16 cellular contexts compared by ENCODE assay signal in genomic region chr1:109919271-109919670, GRCh38. TPM values are rescaled to one million over a fixed set of nuclear protein-coding genes. Genes with fewer than 3 reads are reported as not detected.
A peak's percentile ranks its signal among the peaks of the same experiment; 100 is the strongest.
DNase-seq lines count a peak whose midpoint lies in the region; ATAC-seq, FAIRE-seq and TF ChIP-seq lines count a peak whose summit lies in the region.
"Had no signal": no experiment of that assay in that cellular context is flagged by ENCODE, and none has a peak within 500 bp of the region (broad histone marks: within the 10 kb centered on the region; RNA-seq: fewer than 3 reads in every experiment).

No MANE protein-coding gene starts in this region.

- H3K9me1 ChIP-seq in K562 (ENCODE audit: control insufficient read depth, insufficient read depth, low read length), result no peaks in the 10 kb centered on the region

- POLR2A ChIA-PET in Caco-2 (lab: Charles Lee) (no interaction called here), K562 (lab: Yijun Ruan, JAX) (interaction anchor here (0.5 to 2.3 kb wide), 5 partner anchors 8 to 371 kb away, joined by 3 to 9 read pairs (median 5); partner anchors contain the start of genes CSF1 and GNAI3)

- no peak for TF ChIP-seq CTCF in Caco-2 (IDR thresholded peaks at IDR 0.05; ENCODE audit: insufficient read depth in 1 of 2, low read depth in 1 of 2, low read length in 1 of 2, severe bottlenecking in 1 of 2, unreplicated experiment in 1 of 2)
- no peak for TF ChIP-seq CTCF in K562 (IDR thresholded peaks at IDR 0.05 in 2 of 3, conservative IDR thresholded peaks at IDR 0.05 in 1 of 3; ENCODE audit: insufficient read depth in 2 of 3, low read depth in 1 of 3, low read length in 3 of 3)
- TF ChIP-seq CTCF in osteoblast (IDR thresholded peaks at IDR 0.05; ENCODE audit: extremely low read depth, low read depth, low read length), result no peak

- no peaks in the 10 kb centered on the region for H3K27me3 Mint-ChIP-seq in Caco-2 (ENCODE audit: insufficient read depth, unreplicated experiment)
- no peaks in the 10 kb centered on the region for H3K27me3 Mint-ChIP-seq in activated naive CD4-positive, alpha-beta T cell treated with anti-CD3 and anti-CD28 coated beads, Interleukin-2, amount 10 ng/mL, durations not matched to agents 7 days and 5 days

- H3K79me2 ChIP-seq in K562 (ENCODE audit: control insufficient read depth, insufficient read depth, low read length), result no peaks in the 10 kb centered on the region
- peaks cover 57% of the 10 kb centered on the region for H3K79me2 ChIP-seq in osteoblast (ENCODE audit: insufficient read depth, low read length)

- no peak overlapping the region; a peak in 1 of 4 replicates for H3K9ac ChIP-seq in K562 (ENCODE audit: insufficient read depth in 1 of 2, low read depth in 2 of 2, low read length in 2 of 2)
- H3K9ac ChIP-seq: SK-N-SH had no signal

- no peaks in the 10 kb centered on the region for H3K27me3 ChIP-seq in Caco-2 (replicated peaks; ENCODE audit: control insufficient read depth, insufficient read depth, low read length)
- no peaks in the 10 kb centered on the region for H3K27me3 ChIP-seq in K562 (ENCODE audit: control insufficient read depth in 2 of 2, insufficient read depth in 2 of 2, low read length in 2 of 2)
- no peaks in the 10 kb centered on the region for H3K27me3 ChIP-seq in osteoblast (ENCODE audit: insufficient read depth, low read length)
- H3K27me3 ChIP-seq: Peyer's patch had no signal

- H3K4me1 ChIP-seq in Caco-2 (peaks cover 6% of the 10 kb centered on the region; the same call in 1 of the 2 replicates), K562 (replicated peaks in 1 of 2; ENCODE audit: control insufficient read depth in 2 of 2, insufficient read depth in 2 of 2, low read length in 2 of 2) (peaks cover 23 to 45% of the 10 kb centered on the region in 2 experiments), osteoblast (ENCODE audit: insufficient read depth, low read length) (no peaks in the 10 kb centered on the region)

- TF ChIP-seq POLR2A in K562 (conservative IDR thresholded peaks at IDR 0.05), result no peak

- H3K36me3 Mint-ChIP-seq in Caco-2 (ENCODE audit: insufficient read depth, unreplicated experiment), result peaks cover 8% of the 10 kb centered on the region
- H3K36me3 Mint-ChIP-seq in activated naive CD4-positive, alpha-beta T cell treated with anti-CD3 and anti-CD28 coated beads, Interleukin-2, amount 10 ng/mL, durations not matched to agents 7 days and 5 days, result peaks cover 62% of the 10 kb centered on the region

- H3K4me3 ChIP-seq in Caco-2 (ENCODE audit: low read depth, low read length), result no peak overlapping the region
- H3K4me3 ChIP-seq in K562, result no peak overlapping the region
- H3K4me3 ChIP-seq in osteoblast (ENCODE audit: insufficient read depth, low read length), result no peak overlapping the region
- H3K4me3 ChIP-seq: Peyer's patch had no signal

- H3K9me3 Mint-ChIP-seq in Caco-2 (ENCODE audit: unreplicated experiment), result no peaks in the 10 kb centered on the region
- H3K9me3 Mint-ChIP-seq in activated naive CD4-positive, alpha-beta T cell treated with anti-CD3 and anti-CD28 coated beads, Interleukin-2, amount 10 ng/mL, durations not matched to agents 7 days and 5 days, result no peaks in the 10 kb centered on the region

- no peaks in the 10 kb centered on the region for H4K20me1 ChIP-seq in K562 (replicated peaks; ENCODE audit: control insufficient read depth, insufficient read depth, low read length)
- H4K20me1 ChIP-seq in osteoblast (ENCODE audit: insufficient read depth, low read length), result peaks cover 71% of the 10 kb centered on the region

- H3K9me3 ChIP-seq in Caco-2, result no peaks in the 10 kb centered on the region
- H3K9me3 ChIP-seq in K562 (replicated peaks; ENCODE audit: control insufficient read depth, insufficient read depth, low read depth, low read length), result no peaks in the 10 kb centered on the region
- H3K9me3 ChIP-seq in osteoblast (ENCODE audit: low read depth, low read length), result no peaks in the 10 kb centered on the region
- H3K9me3 ChIP-seq: Peyer's patch, SK-N-SH had no signal

- intact Hi-C loops in Caco-2 (cut with micrococcal nuclease; ENCODE audit: unreplicated experiment) (loop anchor here (10.0 kb wide), 1 partner anchor 144 kb away; no protein-coding TSS in a partner anchor), K562 (cut with micrococcal nuclease) (loop anchor here (2.0 to 5.0 kb wide), 2 partner anchors 66 to 127 kb away; partner anchors contain the start of gene AHCYL1), sciatic nerve (cut with DNase I) (loop anchor here (10.0 kb wide), 1 partner anchor 66 kb away; the partner anchor contains the start of gene AHCYL1)

- H3K36me3 ChIP-seq in Caco-2 (ENCODE audit: control insufficient read depth, insufficient read depth, low read length), result no peaks in the 10 kb centered on the region
- peaks cover 72% of the 10 kb centered on the region for H3K36me3 ChIP-seq in K562 (ENCODE audit: control insufficient read depth, insufficient read depth, low read length)
- peaks cover 97% of the 10 kb centered on the region for H3K36me3 ChIP-seq in osteoblast (ENCODE audit: insufficient read depth, low read length)

- H3K4me2 ChIP-seq in K562 (ENCODE audit: insufficient read depth, low read length), result no peak overlapping the region
- H3K4me2 ChIP-seq in osteoblast (ENCODE audit: insufficient read depth, low read length), result no peak overlapping the region
- H3K4me2 ChIP-seq: SK-N-SH had no signal

- BruUV-seq in Caco-2 (replicated peaks; lab: Mats Ljungman, UMichigan) (no TSS peak), K562 (replicated peaks; lab: Mats Ljungman, UMichigan) (no TSS peak)

- DNase-seq in Caco-2 (no peak), MV-4-11 (lab: John Stamatoyannopoulos, UW) (peak; percentile 46), K562 (ENCODE audit: extremely low read depth in 1 of 4, low spot score in 3 of 4) (no peak), sciatic nerve (ENCODE audit: low spot score) (peak; percentile 45), osteoblast (ENCODE audit: insufficient read length, low spot score, missing footprints) (no peak)
- DNase-seq in activated naive CD4-positive, alpha-beta T cell treated with anti-CD3 and anti-CD28 coated beads, Interleukin-2, amount 10 ng/mL, durations not matched to agents 7 days and 5 days, result no peak
- DNase-seq: C1 segment of cervical spinal cord, DMS153, EL, NCI-H187 treated with DMSO at 0.1 percent for 48 hours, NCI-H446 treated with DMSO at 0.1 percent for 48 hours, NCI-H82, Right ventricle myocardium superior, SK-N-SH had no signal

- CTCF ChIA-PET in Caco-2 (lab: Charles Lee) (interaction anchor here (2.1 kb wide), 1 partner anchor 65 kb away, joined by 12 read pairs; the partner anchor contains the start of gene AHCYL1), K562 (lab: Yijun Ruan, JAX; ENCODE audit: low intra/inter-chr PET ratio) (no interaction called here)
- CTCF ChIA-PET in activated naive CD4-positive, alpha-beta T cell treated with anti-CD3 and anti-CD28 coated beads, Interleukin-2, amount 10 ng/mL, durations not matched to agents 7 days and 5 days (lab: Charles Lee), result interaction anchor here (0.7 to 1.4 kb wide), 3 partner anchors 129 to 143 kb away, joined by 3 to 5 read pairs (median 3); no protein-coding TSS in a partner anchor

- WGBS in K562 (ENCODE audit: insufficient coverage, low coverage, missing lambda C conversion rate), result 86% methylated on average over 5 of the region's 5 CpGs

- in situ Hi-C loops in K562 (cut with MboI), result loop anchor here (5.0 kb wide), 3 partner anchors 52 to 142 kb away; partner anchors contain the start of gene AHCYL1

- no peak overlapping the region for H3K4me3 Mint-ChIP-seq in Caco-2 (ENCODE audit: unreplicated experiment)
- no peak overlapping the region for H3K4me3 Mint-ChIP-seq in activated naive CD4-positive, alpha-beta T cell treated with anti-CD3 and anti-CD28 coated beads, Interleukin-2, amount 10 ng/mL, durations not matched to agents 7 days and 5 days

- H3K27ac ChIP-seq in K562 (ENCODE audit: extremely low read depth, low read depth, low read length), result no peak overlapping the region
- H3K27ac ChIP-seq in osteoblast (ENCODE audit: low read depth, low read length), result no peak overlapping the region

- H3K4me1 Mint-ChIP-seq in Caco-2 (ENCODE audit: low read depth, unreplicated experiment), result peaks cover 14% of the 10 kb centered on the region
- peaks cover 6% of the 10 kb centered on the region for H3K4me1 Mint-ChIP-seq in activated naive CD4-positive, alpha-beta T cell treated with anti-CD3 and anti-CD28 coated beads, Interleukin-2, amount 10 ng/mL, durations not matched to agents 7 days and 5 days

- no peak for TF ChIP-seq RAD21 in K562 (CRISPR knock-in tag; conservative IDR thresholded peaks at IDR 0.05 in 1 of 2, IDR thresholded peaks at IDR 0.05 in 1 of 2)

- FAIRE-seq in K562 (lab: Jason Lieb, UNC), result no peak

- H3K27ac Mint-ChIP-seq in Caco-2 (ENCODE audit: unreplicated experiment), result peak overlapping the region; percentile 5
- no peak overlapping the region for H3K27ac Mint-ChIP-seq in activated naive CD4-positive, alpha-beta T cell treated with anti-CD3 and anti-CD28 coated beads, Interleukin-2, amount 10 ng/mL, durations not matched to agents 7 days and 5 days

- no peak for TF ChIP-seq EP300 in K562 (IDR thresholded peaks at IDR 0.05; ENCODE audit: low read length)

- no peak overlapping the region for H2AFZ ChIP-seq in K562 (ENCODE audit: low read depth, low read length)
- H2AFZ ChIP-seq in osteoblast (ENCODE audit: low read length), result no peak overlapping the region

- ATAC-seq in K562, result no peak
- no peak for ATAC-seq in sciatic nerve
- ATAC-seq in GM18502 (IDR thresholded peaks at IDR 0.05; ENCODE audit: poor library complexity, unreplicated experiment), result no peak

RNA-seq across cellular contexts. Expression of gene CSF1, which starts 8.6 kb away (rescaled TPM):
- total RNA-seq in Caco-2 (2022) (3.7 and 3.9 TPM in 2 replicates), K562 (2014; rRNA removed) (2.8 and 5.9 TPM in 2 replicates), K562 (2014; rRNA removed; fragmentation: Illumina TruSeq; extraction: Trizol) (1.6 TPM in 2 replicates), K562 (2015; rRNA removed; fragmentation: Illumina TruSeq; extraction: Trizol) (2.4 and 3.4 TPM in 2 replicates), K562 (2021) (6.7 and 6.8 TPM in 2 replicates), sciatic nerve (61.2 TPM), osteoblast (38.0 and 53.9 TPM in 2 replicates)
- total RNA-seq in K562 (2011; cell fraction: chromatin; rRNA removed; ENCODE audit: low replicate concordance), result 11.8 and 30.8 TPM in 2 replicates
- 17.2 and 24.8 TPM in 2 replicates for total RNA-seq in K562 (2011; cell fraction: nucleolus; rRNA removed)
- total RNA-seq in K562 (2011; cell fraction: nucleoplasm; rRNA removed), result 16.3 and 18.2 TPM in 2 replicates
- polyA plus RNA-seq in K562 (2011; rRNA removed) (6.9 and 11.8 TPM in 2 replicates), K562 (2014; fragmentation: Illumina TruSeq; extraction: Trizol) (3.8 and 4.8 TPM in 2 replicates), K562 (2014; fragmentation: Nextera tagmentation; extraction: Ambion mirVana) (under 1 TPM; 0.18 to 0.23 TPM), K562 (2014; rRNA removed) (2.7 and 4.3 TPM in 2 replicates)
- 4.6 and 12.6 TPM in 2 replicates for polyA plus RNA-seq in K562 (2011; cell fraction: cytosol; rRNA removed)
- polyA plus RNA-seq in K562 (2011; cell fraction: nucleus; rRNA removed), result 12.5 and 39.9 TPM in 2 replicates
- polyA plus RNA-seq in K562 (2012), result 4.7 and 8.6 TPM in 2 replicates
- 3.9 and 8.8 TPM in 2 replicates for polyA minus RNA-seq in K562 (2011; rRNA and poly(A)+ RNA removed)
- 8.5 and 11.6 TPM in 2 replicates for polyA minus RNA-seq in K562 (2011; cell fraction: cytosol; rRNA and poly(A)+ RNA removed)
- 5.1 and 13.7 TPM in 2 replicates for polyA minus RNA-seq in K562 (2011; cell fraction: nucleus; rRNA and poly(A)+ RNA removed)

Comparison
In these comparisons a context has a peak if more than half of its experiments do, and no peak if none do; other contexts are left out.
1. DNase-seq: peak in MV-4-11 (single experiment) and sciatic nerve (single experiment); none in Caco-2 (0 of 2), K562 (0 of 4), osteoblast (single experiment) and activated naive CD4-positive, alpha-beta T cell treated with anti-CD3 and anti-CD28 coated beads, Interleukin-2, amount 10 ng/mL, durations not matched to agents 7 days and 5 days (single experiment).